9 cellular contexts compared by ENCODE assay signal in the genomic region with DNA sequence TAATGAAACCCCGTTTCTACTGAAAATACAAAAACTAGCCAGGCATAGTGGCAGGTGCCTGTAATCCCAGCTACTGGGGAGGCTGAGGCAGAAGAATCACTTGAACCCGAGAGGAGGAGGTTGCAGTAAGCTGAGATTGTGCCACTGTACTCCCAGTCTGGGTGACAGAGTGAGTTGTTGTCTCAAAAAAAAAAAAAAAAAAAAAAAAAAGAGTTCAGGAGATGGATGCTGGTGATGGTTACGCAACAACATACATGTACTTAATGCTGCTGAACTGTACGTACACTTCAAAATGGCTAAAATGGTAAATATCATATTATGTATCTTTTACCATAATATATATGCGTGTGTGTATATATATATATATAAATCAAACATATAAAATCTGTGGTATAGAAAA. TPM values are rescaled to one million over a fixed set of nuclear protein-coding genes. Genes with fewer than 3 reads are reported as not detected.
DNase-seq lines count a peak whose midpoint lies in the region; ATAC-seq, FAIRE-seq and TF ChIP-seq lines count a peak whose summit lies in the region.
"Had no signal": no experiment of that assay in that cellular context is flagged by ENCODE, and none has a peak within 500 bp of the region (broad histone marks: within the 10 kb centered on the region; RNA-seq: fewer than 3 reads in every experiment).

No MANE protein-coding gene starts in this region.

- DNase-seq in GM23248 = peak; percentile 76
- DNase-seq in NB4 (ENCODE audit: low read depth) = peak; percentile 81
- DNase-seq in endothelial cell of umbilical vein (ENCODE audit: low read depth, low spot score) = no peak
- DNase-seq in sigmoid colon = no peak
- DNase-seq in WTC11 (ENCODE audit: low spot score) = no peak
- DNase-seq: body of pancreas, NCI-H524 had no signal

- peaks cover 37% of the 10 kb centered on the region; the same call in 1 of the 2 replicates for H4K20me1 ChIP-seq in GM23248 (ENCODE audit: insufficient read depth)
- peaks cover 2% of the 10 kb centered on the region for H4K20me1 ChIP-seq in endothelial cell of umbilical vein (replicated peaks; ENCODE audit: control insufficient read depth, extremely low read depth, insufficient read depth, low read length)

- H3K4me1 ChIP-seq in GM23248 (ENCODE audit: insufficient read depth) (peaks cover 79% of the 10 kb centered on the region), endothelial cell of umbilical vein (ENCODE audit: control insufficient read depth, extremely low read depth, insufficient read depth, low read length) (peaks cover 66% of the 10 kb centered on the region), sigmoid colon (peaks cover 0 to 99% (median 98%) of the 10 kb centered on the region in 4 donors)

- CTCF ChIA-PET in endothelial cell of umbilical vein (lab: Charles Lee) = interaction anchor here (3.5 kb wide), 1 partner anchor 11 kb away, joined by 25 read pairs; no protein-coding TSS in a partner anchor
- CTCF ChIA-PET in WTC11 (lab: Charles Lee) = interaction anchor here (0.7 kb wide), 1 partner anchor 100 kb away, joined by 3 read pairs; no protein-coding TSS in a partner anchor

- H3K4me2 ChIP-seq in GM23248 (ENCODE audit: unreplicated experiment) = no peak overlapping the region
- H3K4me2 ChIP-seq in endothelial cell of umbilical vein (ENCODE audit: insufficient read depth, low read length) = no peak overlapping the region

- TF ChIP-seq CTCF in NB4 (IDR thresholded peaks at IDR 0.05; ENCODE audit: low read depth, low read length) (no peak), endothelial cell of umbilical vein (IDR thresholded peaks at IDR 0.05; ENCODE audit: extremely low read depth in 1 of 2, insufficient read depth in 1 of 2, low read depth in 1 of 2, low read length in 2 of 2) (no peak), sigmoid colon (IDR thresholded peaks at IDR 0.05) (no peak), WTC11 (IDR thresholded peaks at IDR 0.05) (no peak)

- no peak overlapping the region for H3K4me3 Mint-ChIP-seq in WTC11

- no peak overlapping the region for H3K9ac ChIP-seq in GM23248
- H3K9ac ChIP-seq in endothelial cell of umbilical vein (replicated peaks; ENCODE audit: extremely low read depth, insufficient read depth, low read length) = no peak overlapping the region

- BruUV-seq in endothelial cell of umbilical vein (replicated peaks; lab: Mats Ljungman, UMichigan) = no TSS peak

- H3K9me1 ChIP-seq in endothelial cell of umbilical vein (replicated peaks; ENCODE audit: control insufficient read depth, extremely low read depth, insufficient read depth, low read length) = no peaks in the 10 kb centered on the region

- no peak for TF ChIP-seq EP300 in sigmoid colon (IDR thresholded peaks at IDR 0.05)

- peak overlapping the region; percentile 95 for H3K27ac ChIP-seq in GM23248
- H3K27ac ChIP-seq in endothelial cell of umbilical vein (ENCODE audit: insufficient read depth, low read depth, low read length) = peak overlapping the region; percentile 77
- H3K27ac ChIP-seq in sigmoid colon = peak overlapping the region; percentile 98 to 100 (median 100)

- WGBS in GM23248 (ENCODE audit: low coverage in 1 of 2, low lambda C conversion rate in 2 of 2, missing lambda C conversion rate in 2 of 2), 2 experiments = 46 to 50% methylated on average over 5 of the region's 5 CpGs
- 71 to 83% methylated on average over 5 of the region's 5 CpGs for WGBS in sigmoid colon, 2 donors

- H3K9me2 ChIP-seq in GM23248 (ENCODE audit: insufficient read depth) = no peaks in the 10 kb centered on the region

- H3K4me3 ChIP-seq in GM23248 (no peak overlapping the region), NB4 (ENCODE audit: low read depth, low read length) (no peak overlapping the region), endothelial cell of umbilical vein (replicated peaks in 1 of 3; ENCODE audit: insufficient read depth in 1 of 3, low read depth in 1 of 3, low read length in 3 of 3) (no peak overlapping the region), sigmoid colon (no peak overlapping the region)
- H3K4me3 ChIP-seq: body of pancreas had no signal

- dilution Hi-C loops in endothelial cell of umbilical vein (cut with MboI; ENCODE audit: extremely low pct_ligation_motif_present, low sequenced_read_pairs) = no loop called here

- peaks cover 68% of the 10 kb centered on the region for H3K4me1 Mint-ChIP-seq in WTC11

- peaks cover 4% of the 10 kb centered on the region; the same call in 1 of the 2 replicates for H3K36me3 ChIP-seq in GM23248 (ENCODE audit: low read depth)
- peaks cover 0 to 5% of the 10 kb centered on the region in 2 experiments for H3K36me3 ChIP-seq in endothelial cell of umbilical vein (ENCODE audit: control insufficient read depth in 2 of 2, extremely low read depth in 1 of 2, insufficient read depth in 2 of 2, low read length in 2 of 2)
- H3K36me3 ChIP-seq in sigmoid colon = no peaks in the 10 kb centered on the region

- no peaks in the 10 kb centered on the region for H3K9me3 ChIP-seq in GM23248 (ENCODE audit: low read depth)
- no peaks in the 10 kb centered on the region for H3K9me3 ChIP-seq in endothelial cell of umbilical vein (replicated peaks; ENCODE audit: control insufficient read depth, insufficient read depth, low read length)
- H3K9me3 ChIP-seq in sigmoid colon = no peaks in the 10 kb centered on the region
- H3K9me3 ChIP-seq: body of pancreas had no signal

- no peaks in the 10 kb centered on the region for H3K9me3 Mint-ChIP-seq in WTC11

- peaks cover 82% of the 10 kb centered on the region for H3F3A ChIP-seq in GM23248 (ENCODE audit: insufficient read depth)

- in situ Hi-C loops in GM23248 (cut with MboI) = no loop called here

- H3K79me2 ChIP-seq in GM23248 (ENCODE audit: insufficient read depth) = peaks cover 98% of the 10 kb centered on the region
- H3K79me2 ChIP-seq in endothelial cell of umbilical vein (ENCODE audit: control insufficient read depth, insufficient read depth, low read length) = peaks cover 99% of the 10 kb centered on the region

- no peak overlapping the region for H3K27ac Mint-ChIP-seq in WTC11

- no peaks in the 10 kb centered on the region for H3K27me3 Mint-ChIP-seq in WTC11 (ENCODE audit: low read depth)

- H3K36me3 Mint-ChIP-seq in WTC11 = no peaks in the 10 kb centered on the region; the same call in 1 of the 2 replicates

- ATAC-seq in HG03025 (IDR thresholded peaks at IDR 0.05; ENCODE audit: low FRiP score, unreplicated experiment) (no peak), GM18858 (IDR thresholded peaks at IDR 0.05; ENCODE audit: unreplicated experiment) (no peak), WTC11 (no peak)
- ATAC-seq: body of pancreas had no signal

- intact Hi-C loops in endothelial cell of umbilical vein (cut with micrococcal nuclease) (loop anchor here (2.0 kb wide), 1 partner anchor 29 kb away; a partner anchor contains a TSS), sigmoid colon (cut with DNase I) (loop anchor here (10.0 kb wide), 1 partner anchor 155 kb away; a partner anchor contains a TSS)

- no peak for TF ChIP-seq POLR2A in NB4 (IDR thresholded peaks at IDR 0.05; ENCODE audit: extremely low read depth, insufficient read length)
- no peak for TF ChIP-seq POLR2A in endothelial cell of umbilical vein (IDR thresholded peaks at IDR 0.05; ENCODE audit: low read depth, low read length)
- TF ChIP-seq POLR2A in sigmoid colon (IDR thresholded peaks at IDR 0.05) = no peak

- no peak overlapping the region for H2AFZ ChIP-seq in GM23248
- no peak overlapping the region for H2AFZ ChIP-seq in endothelial cell of umbilical vein (ENCODE audit: low read depth, low read length)

- no peaks in the 10 kb centered on the region for H3K27me3 ChIP-seq in GM23248 (replicated peaks; ENCODE audit: insufficient read depth)
- H3K27me3 ChIP-seq in endothelial cell of umbilical vein (ENCODE audit: control insufficient read depth in 2 of 2, insufficient read depth in 2 of 2, low read length in 2 of 2) = no peaks in the 10 kb centered on the region
- H3K27me3 ChIP-seq in sigmoid colon = no peaks in the 10 kb centered on the region
- H3K27me3 ChIP-seq: body of pancreas had no signal

- POLR2A ChIA-PET in endothelial cell of umbilical vein (lab: Charles Lee) (interaction anchor here (0.6 kb wide), 1 partner anchor 11 kb away, joined by 4 read pairs; no protein-coding TSS in a partner anchor), WTC11 (lab: Charles Lee) (no interaction called here)

- no peak for FAIRE-seq in endothelial cell of umbilical vein (lab: Jason Lieb, UNC)

TF ChIP-seq in endothelial cell of umbilical vein, 7 proteins besides CTCF, POLR2A, EP300 and RAD21:
- no peak for TF ChIP-seq MYC (IDR thresholded peaks at IDR 0.05; ENCODE audit: low read depth, low read length)
- no peak for TF ChIP-seq FOS (IDR thresholded peaks at IDR 0.05; ENCODE audit: borderline replicate concordance, insufficient read depth, low read length)
TF ChIP-seq in endothelial cell of umbilical vein: peak in this region for 0.

TF ChIP-seq in WTC11, 78 proteins besides CTCF, POLR2A, EP300 and RAD21:
- no peak for TF ChIP-seq ETV6 (CRISPR knock-in tag; IDR thresholded peaks at IDR 0.05)

RNA-seq across cellular contexts. Expression of a gene that starts 29.0 kb away (rescaled TPM):
- 403 and 414 TPM in 2 replicates for total RNA-seq in GM23248 (2014; rRNA removed; shearing (Covaris generic))
- polyA plus RNA-seq in GM23248 (2016; fragmentation: Nextera tagmentation; extraction: Ambion mirVana) (593 and 597 TPM in 2 replicates), endothelial cell of umbilical vein (463 and 633 TPM in 2 replicates), sigmoid colon (10 to 100 TPM; 20.1 to 98.1 (median 24.0) TPM)
- total RNA-seq in endothelial cell of umbilical vein (442 and 443 TPM in 2 replicates), sigmoid colon (1,000 to 10,000 TPM in 1 of 4 donors, 100 to 1,000 TPM in 3; 372 to 1,069 (median 688) TPM), WTC11 (2021) (196 to 198 TPM (median 197 TPM) in 3 replicates)
- 379 and 382 TPM in 2 replicates for polyA plus RNA-seq in endothelial cell of umbilical vein (2011; cell fraction: cytosol; rRNA removed)
- polyA plus RNA-seq in endothelial cell of umbilical vein (2011; cell fraction: nucleus; rRNA removed) = 777 and 896 TPM in 2 replicates
- polyA plus RNA-seq in endothelial cell of umbilical vein (2012) = 398 and 442 TPM in 2 replicates
- polyA minus RNA-seq in endothelial cell of umbilical vein = 744 and 789 TPM in 2 replicates
- 104 TPM for polyA minus RNA-seq in endothelial cell of umbilical vein (2011; cell fraction: cytosol; rRNA and poly(A)+ RNA removed)
- polyA minus RNA-seq in endothelial cell of umbilical vein (2011; cell fraction: nucleus; rRNA and poly(A)+ RNA removed) = 424 and 544 TPM in 2 replicates

Comparison
In these comparisons a context has a peak if more than half of its experiments do, and no peak if none do; other contexts are left out.
1. DNase-seq: peak in GM23248 (single experiment) and NB4 (single experiment); none in endothelial cell of umbilical vein (single experiment), sigmoid colon (single experiment) and WTC11 (single experiment).
2. Peak in every context shown above with its lines, with median percentiles within 50 percentile points of each other: H3K27ac ChIP-seq.